In the genomic region with DNA sequence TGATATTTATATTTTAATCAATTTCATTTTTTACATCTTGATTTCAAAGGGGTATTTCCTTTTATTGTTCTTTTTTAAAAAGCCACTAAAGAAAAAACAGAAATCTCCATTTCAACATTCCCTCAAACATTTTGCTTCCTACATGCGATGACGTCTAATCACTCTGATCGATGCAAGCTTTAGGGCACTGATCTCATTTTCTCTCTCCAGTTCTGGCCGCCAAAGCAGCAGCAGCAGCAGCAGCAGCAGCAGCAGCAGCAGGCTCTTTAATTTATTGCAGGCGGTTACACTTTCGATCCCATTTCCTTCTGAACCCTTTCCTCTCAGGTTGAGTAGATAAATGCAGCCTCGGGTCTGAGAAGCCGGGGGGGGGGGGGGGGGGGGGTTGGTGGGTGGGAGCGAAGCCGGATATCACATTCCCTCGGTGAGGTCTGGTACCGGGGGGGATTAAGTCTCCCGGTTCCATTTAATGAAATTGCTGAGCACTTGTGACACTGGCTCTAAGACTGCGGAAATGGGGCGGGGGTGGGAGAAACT, we compare ENCODE assay signal across 8 cellular contexts. TPM values are rescaled to one million over a fixed set of nuclear protein-coding genes. Genes with fewer than 3 reads are reported as not detected.
A peak's percentile ranks its signal among the peaks of the same experiment; 100 is the strongest.
DNase-seq lines count a peak whose midpoint lies in the region; TF ChIP-seq lines count a peak whose summit lies in the region.

No MANE protein-coding gene starts in this region.

- H3K9me3 ChIP-seq in thyroid gland = no peaks in the 10 kb centered on the region

- no peaks in the 10 kb centered on the region for H3K27me3 ChIP-seq in thyroid gland

- DNase-seq in NCI-H82 (lab: John Stamatoyannopoulos, UW) (peak; percentile 79), NCI-H82 treated with DMSO at 0.1 percent for 48 hours (lab: John Stamatoyannopoulos, UW; ENCODE audit: unreplicated experiment) (no peak), MV-4-11 (lab: John Stamatoyannopoulos, UW) (peak; percentile 66), islet precursor cell (peak; percentile 95), thyroid gland (peak; percentile 11 to 24)
- DNase-seq in activated CD8-positive, alpha-beta memory T cell treated with anti-CD3 and anti-CD28 coated beads for 24 hours = no peak
- no peak for DNase-seq in NK-92 treated with Interleukin-12 subunit alpha and Interleukin-12 subunit beta, amount 100 ng/mL, for 24 hours (lab: John Stamatoyannopoulos, UW)

- no peak for TF ChIP-seq POLR2A in thyroid gland (IDR thresholded peaks at IDR 0.05)

- H3K4me3 ChIP-seq in thyroid gland (replicated peaks in 1 of 3) = peak overlapping the region in 2 of 3 donors; percentile 45 to 60

- WGBS in thyroid gland, 2 donors = 1% methylated on average over 14 to 15 of the region's 15 CpGs

- H3K36me3 ChIP-seq in thyroid gland = no peaks in the 10 kb centered on the region

- intact Hi-C loops in thyroid gland (cut with DNase I) = no loop called here

- H3K4me1 ChIP-seq in thyroid gland = peaks cover 0 to 13% of the 10 kb centered on the region in 2 donors

- TF ChIP-seq CTCF in thyroid gland (IDR thresholded peaks at IDR 0.05) = no peak

- H3K27ac ChIP-seq in angular gyrus (ENCODE audit: low read depth, low read length) = peak overlapping the region; percentile 71
- H3K27ac ChIP-seq in thyroid gland = peak overlapping the region; percentile 14 to 60 (median 50)

RNA-seq across cellular contexts. Expression of a gene that starts 3.4 kb away (rescaled TPM):
- total RNA-seq in thyroid gland = 10 to 100 TPM; 12.6 to 55.0 (median 40.0) TPM

Comparison
In these comparisons a context has a peak if more than half of its experiments do, and no peak if none do; other contexts are left out.
1. DNase-seq: peak in NCI-H82 (single experiment), MV-4-11 (single experiment), islet precursor cell (single experiment) and thyroid gland (2 of 2); none in NCI-H82 treated with DMSO at 0.1 percent for 48 hours (single experiment), activated CD8-positive, alpha-beta memory T cell treated with anti-CD3 and anti-CD28 coated beads for 24 hours (single experiment) and NK-92 treated with Interleukin-12 subunit alpha and Interleukin-12 subunit beta, amount 100 ng/mL, for 24 hours (single experiment).